In genomic region chr18:77008006-77008405, GRCh38 we compare ENCODE assay signal across 17 cellular contexts.
DNase-seq lines count a peak whose midpoint lies in the region; ATAC-seq and TF ChIP-seq lines count a peak whose summit lies in the region.
"Had no signal": no experiment of that assay in that cellular context is flagged by ENCODE, and none has a peak within 500 bp of the region (broad histone marks: within the 10 kb centered on the region; RNA-seq: fewer than 3 reads in every experiment).

No MANE protein-coding gene starts in this region.

- H3K27ac ChIP-seq in BLaER1 (no peak overlapping the region), dorsolateral prefrontal cortex (peak overlapping the region in 55 of 59 donors; percentile 14 to 99 (median 78)), substantia nigra (ENCODE audit: low read depth, low read length, poor library complexity, severe bottlenecking) (peak overlapping the region; percentile 79)
- H3K27ac ChIP-seq: SK-N-MC had no signal

- intact Hi-C loops in dorsolateral prefrontal cortex (cut with DNase I): no loop called here

- H3K9me3 ChIP-seq in BLaER1: no peaks in the 10 kb centered on the region

- H3K4me3 ChIP-seq in BLaER1: no peak overlapping the region
- no peak overlapping the region for H3K4me3 ChIP-seq in H7 (ENCODE audit: insufficient read depth, low read depth, low read length)
- peak overlapping the region in 58 of 59 donors; percentile 0 to 84 (median 61) for H3K4me3 ChIP-seq in dorsolateral prefrontal cortex
- H3K4me3 ChIP-seq: SK-N-MC had no signal

- H3K36me3 ChIP-seq in BLaER1 (peaks cover 54% of the 10 kb centered on the region), H7 (replicated peaks; ENCODE audit: control insufficient read depth, insufficient read depth, low read length) (no peaks in the 10 kb centered on the region)

- no peak for TF ChIP-seq CTCF in dorsolateral prefrontal cortex (IDR thresholded peaks at IDR 0.05 in 54 of 56, conservative IDR thresholded peaks at IDR 0.05 in 2 of 56; ENCODE audit: low read depth in 1 of 56, partially characterized antibody in 56 of 56)

- DNase-seq in H7 (peak; percentile 31), dorsolateral prefrontal cortex (peak in 3 of 10 donors; percentile 9 to 46 (median 30)), substantia nigra (lab: John Stamatoyannopoulos, UW) (no peak), OCI-M2 (lab: John Stamatoyannopoulos, UW; ENCODE audit: unreplicated experiment) (no peak), SKM-1 (lab: John Stamatoyannopoulos, UW; ENCODE audit: unreplicated experiment) (no peak)
- DNase-seq: C1 segment of cervical spinal cord; CD8-positive, alpha-beta memory T cell; MM.1S; NCI-H1092 treated with DMSO at 0.1 percent for 48 hours; NCI-H146; NCI-H2081 treated with DMSO at 0.1 percent for 48 hours; NCI-H774; OCI-M1; SHP77 had no signal

- no peak for ATAC-seq in HG02970 (IDR thresholded peaks at IDR 0.05; ENCODE audit: low FRiP score, unreplicated experiment)

- peak overlapping the region; percentile 4; the same call in 1 of the 2 replicates for H3K4me2 ChIP-seq in BLaER1

- peaks cover 82% of the 10 kb centered on the region for H3K4me1 ChIP-seq in BLaER1

- H3K27me3 ChIP-seq in BLaER1 (peaks cover 4% of the 10 kb centered on the region; the same call in 1 of the 2 replicates), H7 (ENCODE audit: control insufficient read depth, insufficient read depth, low read length) (no peaks in the 10 kb centered on the region), dorsolateral prefrontal cortex (no peaks in the 10 kb centered on the region)

- H3K9ac ChIP-seq in BLaER1: no peak overlapping the region

- H4K20me1 ChIP-seq in BLaER1: peaks cover 52% of the 10 kb centered on the region

Comparison
In these comparisons a context has a peak if more than half of its experiments do, and no peak if none do; other contexts are left out.
1. H3K4me3 ChIP-seq: peak in dorsolateral prefrontal cortex (58 of 59); none in BLaER1 (single experiment) and H7 (single experiment).